ENCODE assay signal across 16 cellular contexts in genomic region chr10:71191459-71192113, GRCh38. TPM values are rescaled to one million over a fixed set of nuclear protein-coding genes. Genes with fewer than 3 reads are reported as not detected.
"Had no signal": no experiment of that assay in that cellular context is flagged by ENCODE, and none has a peak within 500 bp of the region (broad histone marks: within the 10 kb centered on the region; RNA-seq: fewer than 3 reads in every experiment).

No MANE protein-coding gene starts in this region.

- H3K4me3 ChIP-seq: gastroesophageal sphincter, mucosa of descending colon, suprapubic skin, upper lobe of right lung had no signal

- H3K36me3 ChIP-seq: gastroesophageal sphincter, suprapubic skin, upper lobe of right lung had no signal

- H3K4me3 Mint-ChIP-seq: activated CD4-positive, alpha-beta memory T cell treated with anti-CD3 and anti-CD28 coated beads, Interleukin-2, amount 10 ng/mL, durations not matched to agents 7 days and 5 days; activated naive CD4-positive, alpha-beta T cell treated with anti-CD3 and anti-CD28 coated beads, Interleukin-2, amount 50 U/mL, for 24 hours; naive thymus-derived CD8-positive, alpha-beta T cell had no signal

- H3K9me3 ChIP-seq: mucosa of descending colon, suprapubic skin, upper lobe of right lung had no signal

- H3K4me1 Mint-ChIP-seq: activated CD4-positive, alpha-beta memory T cell treated with anti-CD3 and anti-CD28 coated beads, Interleukin-2, amount 10 ng/mL, durations not matched to agents 7 days and 5 days; activated naive CD4-positive, alpha-beta T cell treated with anti-CD3 and anti-CD28 coated beads, Interleukin-2, amount 50 U/mL, for 24 hours had no signal

- H3K27ac ChIP-seq: epithelial cell of prostate, gastroesophageal sphincter, suprapubic skin, upper lobe of right lung had no signal

- H3K9me3 Mint-ChIP-seq: activated CD4-positive, alpha-beta memory T cell treated with anti-CD3 and anti-CD28 coated beads, Interleukin-2, amount 10 ng/mL, durations not matched to agents 7 days and 5 days; activated naive CD4-positive, alpha-beta T cell treated with anti-CD3 and anti-CD28 coated beads, Interleukin-2, amount 50 U/mL, for 24 hours; activated T-helper 2 cell treated with anti-CD3 and anti-CD28 coated beads, Interferon-gamma antibody, Interleukin-2, Interleukin-4, amounts not matched to agents 10 μg/mL and 5 μg/mL and 100 μg/mL, durations not matched to agents 14 hours and 24 hours and 36 hours had no signal

- ATAC-seq: activated CD4-positive, CD25-positive, alpha-beta regulatory T cell treated with anti-CD3 and anti-CD28 coated beads, Interleukin-2, amount 50 U/mL, for 24 hours; gastroesophageal sphincter; mucosa of descending colon; naive thymus-derived CD8-positive, alpha-beta T cell; upper lobe of right lung had no signal

- H3K27ac Mint-ChIP-seq: activated CD4-positive, alpha-beta memory T cell treated with anti-CD3 and anti-CD28 coated beads, Interleukin-2, amount 10 ng/mL, durations not matched to agents 7 days and 5 days; activated T-helper 2 cell treated with anti-CD3 and anti-CD28 coated beads, Interferon-gamma antibody, Interleukin-2, Interleukin-4, amounts not matched to agents 10 μg/mL and 5 μg/mL and 100 μg/mL, durations not matched to agents 14 hours and 24 hours and 36 hours; naive thymus-derived CD8-positive, alpha-beta T cell had no signal

- H3K27me3 ChIP-seq: gastroesophageal sphincter had no signal

- H3K4me1 ChIP-seq: suprapubic skin had no signal

- H3K36me3 Mint-ChIP-seq: activated naive CD4-positive, alpha-beta T cell treated with anti-CD3 and anti-CD28 coated beads, Interleukin-2, amount 50 U/mL, for 24 hours; naive thymus-derived CD8-positive, alpha-beta T cell had no signal

- DNase-seq: activated CD4-positive, alpha-beta memory T cell treated with anti-CD3 and anti-CD28 coated beads, Interleukin-2, amount 10 ng/mL, durations not matched to agents 7 days and 5 days; central memory CD4-positive, alpha-beta T cell; effector memory CD4-positive, alpha-beta T cell; mucosa of descending colon; naive thymus-derived CD8-positive, alpha-beta T cell; stimulated activated CD4-positive, alpha-beta T cell treated with anti-CD3 and anti-CD28 coated beads, Interleukin-12 subunit alpha, Interleukin-12 subunit beta, amount 100 ng/mL, for 4 hours; stimulated activated CD4-positive, alpha-beta T cell treated with anti-CD3 and anti-CD28 coated beads, Interleukin-2, amount 100 ng/mL, for 48 hours; stimulated activated naive CD4-positive, alpha-beta T cell treated with Interleukin-2 at 50 U/mL for 16 hours; upper lobe of right lung had no signal

RNA-seq across cellular contexts. Expression of gene UNC5B, which starts 20.8 kb away (rescaled TPM):
- total RNA-seq: activated CD4-positive, alpha-beta memory T cell treated with anti-CD3 and anti-CD28 coated beads, Interleukin-2, amount 10 ng/mL, durations not matched to agents 7 days and 5 days; activated T-helper 2 cell treated with anti-CD3 and anti-CD28 coated beads, Interferon-gamma antibody, Interleukin-2, Interleukin-4, amounts not matched to agents 10 μg/mL and 5 μg/mL and 100 μg/mL, durations not matched to agents 14 hours and 24 hours and 36 hours; naive thymus-derived CD8-positive, alpha-beta T cell; T-helper 2 cell treated with Interferon-gamma antibody and Interleukin-4, amounts not matched to agents 100 ng/mL and 5 ng/mL, for 36 hours had no signal
